In genomic region chr16:58733671-58734458, GRCh38 we compare ENCODE assay signal across 1 cellular context.
TF ChIP-seq lines count a peak whose summit lies in the region.

Gene GOT2 (minus strand): TSS chr16:58734316. CDS start chr16:58734228, 88 bp downstream.

TF ChIP-seq in HepG2, 621 proteins besides CTCF, POLR2A, EP300 and RAD21 (continued from another document and continues in another):
- TF ChIP-seq USF2 (IDR thresholded peaks at IDR 0.05; ENCODE audit: low read depth, low read length) (no peak), USF2 (CRISPR knock-in tag; IDR thresholded peaks at IDR 0.05; ENCODE audit: borderline replicate concordance) (peak; percentile 51; the same call in 1 of the 2 replicates), EHMT2 (IDR thresholded peaks at IDR 0.05; ENCODE audit: borderline replicate concordance, low read depth, low read length) (no peak), HOXD1 (CRISPR knock-in tag; IDR thresholded peaks at IDR 0.05) (peak; percentile 93), ZNF598 (CRISPR knock-in tag; IDR thresholded peaks at IDR 0.05; ENCODE audit: borderline replicate concordance) (no peak), ZNF431 (CRISPR knock-in tag; IDR thresholded peaks at IDR 0.05; ENCODE audit: borderline replicate concordance, low read depth) (peak; percentile 86; the same call in 1 of the 2 replicates), FLYWCH1 (CRISPR knock-in tag; IDR thresholded peaks at IDR 0.05) (no peak; the same call in 1 of the 2 replicates), KLF13 (CRISPR knock-in tag; IDR thresholded peaks at IDR 0.05) (no peak), AGO2 (optimal IDR thresholded peaks at IDR 0.05; ENCODE audit: low read depth, low read length) (peak; percentile 89), ZNF207 (IDR thresholded peaks at IDR 0.05; ENCODE audit: borderline replicate concordance) (no peak), LBX2 (CRISPR knock-in tag; IDR thresholded peaks at IDR 0.05; ENCODE audit: borderline replicate concordance) (0 out of 2 replicates have a peak, but pooled peaks have one; percentile 90), ZNF234 (CRISPR knock-in tag; conservative IDR thresholded peaks at IDR 0.05) (no peak; the same call in 1 of the 2 replicates), ZHX1 (CRISPR knock-in tag; IDR thresholded peaks at IDR 0.05; ENCODE audit: low read depth) (peak; percentile 73; the same call in 1 of the 2 replicates), PPARG (CRISPR knock-in tag; conservative IDR thresholded peaks at IDR 0.05) (peak; percentile 69; the same call in 1 of the 2 replicates), MBD4 (IDR thresholded peaks at IDR 0.05; ENCODE audit: borderline replicate concordance, low read length) (no peak), CBX1 (IDR thresholded peaks at IDR 0.05; ENCODE audit: low read depth) (peak; percentile 95), NFAT5 (CRISPR knock-in tag; IDR thresholded peaks at IDR 0.05) (peak; percentile 90), ZFAT (CRISPR knock-in tag; conservative IDR thresholded peaks at IDR 0.05) (no peak), NCOR1 (IDR thresholded peaks at IDR 0.05; ENCODE audit: borderline replicate concordance, low read length) (0 out of 2 replicates have a peak, but pooled peaks have one; percentile 18), MBNL3 (CRISPR knock-in tag; conservative IDR thresholded peaks at IDR 0.05) (no peak), KLF11 (CRISPR knock-in tag; IDR thresholded peaks at IDR 0.05) (peak; percentile 92; the same call in 1 of the 2 replicates), AFF4 (CRISPR knock-in tag; IDR thresholded peaks at IDR 0.05) (0 out of 2 replicates have a peak, but pooled peaks have one; percentile 49), ZNF850 (CRISPR knock-in tag; conservative IDR thresholded peaks at IDR 0.05) (0 out of 2 replicates have a peak, but pooled peaks have one; percentile 19), ETV5 (CRISPR knock-in tag; IDR thresholded peaks at IDR 0.05; ENCODE audit: borderline replicate concordance) (peak; percentile 83), JUND (CRISPR knock-in tag; IDR thresholded peaks at IDR 0.05) (peak; percentile 78), ZNF30 (CRISPR knock-in tag; IDR thresholded peaks at IDR 0.05) (no peak), SCMH1 (CRISPR knock-in tag; IDR thresholded peaks at IDR 0.05; ENCODE audit: borderline replicate concordance) (no peak), PCBP2 (optimal IDR thresholded peaks at IDR 0.05; ENCODE audit: low read depth, low read length, poor library complexity, severe bottlenecking) (no peak), TAF15 (IDR thresholded peaks at IDR 0.05; ENCODE audit: low read depth, low read length, poor library complexity, severe bottlenecking) (no peak), ZNF263 (CRISPR knock-in tag; IDR thresholded peaks at IDR 0.05) (no peak; the same call in none of the 2 replicates), NRL (CRISPR knock-in tag; IDR thresholded peaks at IDR 0.05; ENCODE audit: borderline replicate concordance) (no peak; the same call in none of the 2 replicates), GFI1 (CRISPR knock-in tag; IDR thresholded peaks at IDR 0.05; ENCODE audit: borderline replicate concordance) (peak; percentile 87), REPIN1 (CRISPR knock-in tag; IDR thresholded peaks at IDR 0.05; ENCODE audit: borderline replicate concordance, low read depth) (peak; percentile 85), GATAD2A (CRISPR knock-in tag; IDR thresholded peaks at IDR 0.05) (peak; percentile 88), MXI1 (IDR thresholded peaks at IDR 0.05; ENCODE audit: borderline replicate concordance, low read depth, low read length) (peak; percentile 90; the same call in 1 of the 3 replicates), ZKSCAN5 (CRISPR knock-in tag; IDR thresholded peaks at IDR 0.05) (0 out of 2 replicates have a peak, but pooled peaks have one; percentile 29), KLF6 (CRISPR knock-in tag; IDR thresholded peaks at IDR 0.05) (peak; percentile 81), ARHGAP35 (CRISPR knock-in tag; IDR thresholded peaks at IDR 0.05; ENCODE audit: borderline replicate concordance) (peak; percentile 69)
- TF ChIP-seq, protein P1, sequence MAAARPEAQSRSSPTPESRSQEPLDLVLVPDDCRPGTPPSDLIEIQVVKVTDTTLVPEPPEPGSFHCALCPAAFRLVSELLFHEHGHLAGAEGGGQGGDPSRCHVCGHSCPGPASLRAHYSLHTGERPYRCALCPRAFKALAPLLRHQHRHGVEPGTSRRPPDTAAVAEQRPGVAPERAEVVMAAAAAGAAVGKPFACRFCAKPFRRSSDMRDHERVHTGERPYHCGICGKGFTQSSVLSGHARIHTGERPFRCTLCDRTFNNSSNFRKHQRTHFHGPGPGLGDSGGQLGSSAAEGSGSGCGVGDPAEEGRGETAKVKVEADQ (CRISPR knock-in tag; IDR thresholded peaks at IDR 0.05; ENCODE audit: borderline replicate concordance) = peak; percentile 94
- TF ChIP-seq, protein P2, sequence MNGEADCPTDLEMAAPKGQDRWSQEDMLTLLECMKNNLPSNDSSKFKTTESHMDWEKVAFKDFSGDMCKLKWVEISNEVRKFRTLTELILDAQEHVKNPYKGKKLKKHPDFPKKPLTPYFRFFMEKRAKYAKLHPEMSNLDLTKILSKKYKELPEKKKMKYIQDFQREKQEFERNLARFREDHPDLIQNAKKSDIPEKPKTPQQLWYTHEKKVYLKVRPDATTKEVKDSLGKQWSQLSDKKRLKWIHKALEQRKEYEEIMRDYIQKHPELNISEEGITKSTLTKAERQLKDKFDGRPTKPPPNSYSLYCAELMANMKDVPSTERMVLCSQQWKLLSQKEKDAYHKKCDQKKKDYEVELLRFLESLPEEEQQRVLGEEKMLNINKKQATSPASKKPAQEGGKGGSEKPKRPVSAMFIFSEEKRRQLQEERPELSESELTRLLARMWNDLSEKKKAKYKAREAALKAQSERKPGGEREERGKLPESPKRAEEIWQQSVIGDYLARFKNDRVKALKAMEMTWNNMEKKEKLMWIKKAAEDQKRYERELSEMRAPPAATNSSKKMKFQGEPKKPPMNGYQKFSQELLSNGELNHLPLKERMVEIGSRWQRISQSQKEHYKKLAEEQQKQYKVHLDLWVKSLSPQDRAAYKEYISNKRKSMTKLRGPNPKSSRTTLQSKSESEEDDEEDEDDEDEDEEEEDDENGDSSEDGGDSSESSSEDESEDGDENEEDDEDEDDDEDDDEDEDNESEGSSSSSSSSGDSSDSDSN (CRISPR knock-in tag; IDR thresholded peaks at IDR 0.05) = peak; percentile 99
- TF ChIP-seq, protein P3, sequence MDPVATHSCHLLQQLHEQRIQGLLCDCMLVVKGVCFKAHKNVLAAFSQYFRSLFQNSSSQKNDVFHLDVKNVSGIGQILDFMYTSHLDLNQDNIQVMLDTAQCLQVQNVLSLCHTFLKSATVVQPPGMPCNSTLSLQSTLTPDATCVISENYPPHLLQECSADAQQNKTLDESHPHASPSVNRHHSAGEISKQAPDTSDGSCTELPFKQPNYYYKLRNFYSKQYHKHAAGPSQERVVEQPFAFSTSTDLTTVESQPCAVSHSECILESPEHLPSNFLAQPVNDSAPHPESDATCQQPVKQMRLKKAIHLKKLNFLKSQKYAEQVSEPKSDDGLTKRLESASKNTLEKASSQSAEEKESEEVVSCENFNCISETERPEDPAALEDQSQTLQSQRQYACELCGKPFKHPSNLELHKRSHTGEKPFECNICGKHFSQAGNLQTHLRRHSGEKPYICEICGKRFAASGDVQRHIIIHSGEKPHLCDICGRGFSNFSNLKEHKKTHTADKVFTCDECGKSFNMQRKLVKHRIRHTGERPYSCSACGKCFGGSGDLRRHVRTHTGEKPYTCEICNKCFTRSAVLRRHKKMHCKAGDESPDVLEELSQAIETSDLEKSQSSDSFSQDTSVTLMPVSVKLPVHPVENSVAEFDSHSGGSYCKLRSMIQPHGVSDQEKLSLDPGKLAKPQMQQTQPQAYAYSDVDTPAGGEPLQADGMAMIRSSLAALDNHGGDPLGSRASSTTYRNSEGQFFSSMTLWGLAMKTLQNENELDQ (CRISPR knock-in tag; IDR thresholded peaks at IDR 0.05; ENCODE audit: borderline replicate concordance) = peak; percentile 91; the same call in 1 of the 2 replicates
